ENCODE assay signal across 20 cellular contexts in the genomic region with DNA sequence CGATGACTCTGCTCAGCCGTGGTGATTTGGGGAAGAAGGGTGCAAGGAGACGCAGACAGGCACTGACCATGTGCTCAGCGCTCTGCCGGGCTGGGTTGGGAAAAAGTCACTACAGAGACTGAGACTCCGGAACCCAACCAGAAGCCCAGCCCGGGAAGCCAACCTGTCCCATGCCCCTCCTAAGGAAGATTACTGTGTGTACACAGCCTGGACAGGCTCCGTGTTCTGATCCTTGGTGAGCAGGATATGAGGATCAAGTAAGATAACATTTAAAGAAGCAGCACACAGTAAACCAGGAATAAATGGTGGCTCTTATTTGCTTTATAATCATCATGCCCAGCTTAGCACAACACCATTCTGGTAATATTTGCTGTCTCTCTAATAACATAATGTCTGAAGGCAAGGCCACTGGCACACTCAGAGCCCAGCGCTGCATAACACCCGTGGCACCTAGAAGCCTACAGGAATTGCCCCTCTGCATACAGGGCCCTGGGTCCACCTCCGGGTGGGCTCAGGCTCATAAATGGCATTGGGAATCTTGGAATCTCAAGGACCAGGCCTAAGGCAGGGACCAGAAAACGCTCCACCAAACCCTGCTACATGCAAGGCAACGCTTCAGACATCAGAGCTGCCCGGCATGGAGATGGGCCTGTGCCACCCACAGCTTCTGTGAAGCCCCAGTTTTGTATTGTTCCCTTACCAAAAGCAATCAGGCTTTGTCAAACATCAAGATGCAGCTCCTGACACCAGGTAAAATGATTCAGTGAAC.
"Had no signal": no experiment of that assay in that cellular context is flagged by ENCODE, and none has a peak within 500 bp of the region (broad histone marks: within the 10 kb centered on the region; RNA-seq: fewer than 3 reads in every experiment).

No MANE protein-coding gene starts in this region.

- DNase-seq: cortex of kidney; effector CD8-positive, alpha-beta T cell; foreskin melanocyte; heart left ventricle; hippocampal formation; left colon; left ventricle myocardium superior; mammary epithelial cell; natural killer cell; nucleus accumbens; sigmoid colon; stimulated activated CD4-positive, alpha-beta T cell treated with anti-CD3 and anti-CD28 coated beads, Interleukin-12 subunit alpha, Interleukin-12 subunit beta, amount 100 ng/mL, for 4 hours; stimulated activated naive CD4-positive, alpha-beta T cell; tibial artery had no signal

- H3K27me3 ChIP-seq: dorsolateral prefrontal cortex, heart left ventricle, right atrium auricular region, sigmoid colon, tibial artery, upper lobe of left lung had no signal

- H3K27ac Mint-ChIP-seq: natural killer cell had no signal

- H3K4me3 Mint-ChIP-seq: natural killer cell, neural crest cell had no signal

- H3K36me3 Mint-ChIP-seq: natural killer cell had no signal

- ATAC-seq: heart left ventricle, left colon, left ventricle myocardium superior, natural killer cell had no signal

- H3K27ac ChIP-seq: dorsolateral prefrontal cortex, heart left ventricle, right atrium auricular region, sigmoid colon, skin epidermis, tibial artery, upper lobe of left lung had no signal

- H3K4me1 Mint-ChIP-seq: neural crest cell had no signal

- H3K27me3 Mint-ChIP-seq: central memory CD8-positive, alpha-beta T cell had no signal

- H3K4me3 ChIP-seq: dorsolateral prefrontal cortex, heart left ventricle, right atrium auricular region, sigmoid colon, skin epidermis, tibial artery, upper lobe of left lung had no signal

- H3K9me3 ChIP-seq: right atrium auricular region, tibial artery, upper lobe of left lung had no signal

- H3K36me3 ChIP-seq: heart left ventricle, right atrium auricular region, sigmoid colon, tibial artery, upper lobe of left lung had no signal

- H3K4me1 ChIP-seq: right atrium auricular region, sigmoid colon, tibial artery had no signal
